In genomic region chr19:11987405-11988231, GRCh38 we compare ENCODE assay signal across 1 cellular context.
TF ChIP-seq lines count a peak whose summit lies in the region.

No MANE protein-coding gene starts in this region.

TF ChIP-seq in HEK293, 187 proteins besides CTCF, POLR2A, EP300 and RAD21 (continued from another document):
- TF ChIP-seq ZBTB7A (tag by site-specific recombination; IDR thresholded peaks at IDR 0.05; ENCODE audit: low read depth) (0 out of 2 replicates have a peak, but pooled peaks have one; percentile 70), KLF17 (tag by site-specific recombination; IDR thresholded peaks at IDR 0.05) (peak; percentile 45; the same call in 1 of the 2 replicates), ZNF133 (tag by site-specific recombination; IDR thresholded peaks at IDR 0.05) (no peak), ZNF747 (tag by site-specific recombination; IDR thresholded peaks at IDR 0.05) (no peak), PRDM10 (tag by site-specific recombination; IDR thresholded peaks at IDR 0.05) (no peak), ZNF548 (tag by site-specific recombination; IDR thresholded peaks at IDR 0.05) (peak; percentile 80), ZSCAN30 (tag by site-specific recombination; IDR thresholded peaks at IDR 0.05) (no peak), ZEB2 (tag by site-specific recombination; IDR thresholded peaks at IDR 0.05) (no peak), ZNF23 (tag by site-specific recombination; IDR thresholded peaks at IDR 0.05; ENCODE audit: borderline replicate concordance) (no peak), ZNF76 (tag by site-specific recombination; IDR thresholded peaks at IDR 0.05; ENCODE audit: borderline replicate concordance, low read depth) (peak; percentile 22; the same call in 1 of the 2 replicates), ZNF529 (tag by site-specific recombination; IDR thresholded peaks at IDR 0.05; ENCODE audit: insufficient replicate concordance) (no peak), SETDB1 (IDR thresholded peaks at IDR 0.05; ENCODE audit: insufficient read length, low read length) (no peak), AEBP2 (tag by site-specific recombination; IDR thresholded peaks at IDR 0.05; ENCODE audit: borderline replicate concordance) (no peak), ZNF280C (tag by site-specific recombination; IDR thresholded peaks at IDR 0.05) (no peak), ZNF24 (tag by site-specific recombination; IDR thresholded peaks at IDR 0.05) (peak; percentile 31; the same call in 1 of the 2 replicates), GFI1B (tag by site-specific recombination; IDR thresholded peaks at IDR 0.05) (no peak), ZNF623 (tag by site-specific recombination; IDR thresholded peaks at IDR 0.05) (no peak), ZNF596 (tag by site-specific recombination; IDR thresholded peaks at IDR 0.05) (no peak), ZNF776 (tag by site-specific recombination; IDR thresholded peaks at IDR 0.05; ENCODE audit: borderline replicate concordance) (no peak), ZNF354C (tag by site-specific recombination; IDR thresholded peaks at IDR 0.05; ENCODE audit: borderline replicate concordance, low read depth) (no peak), ZNF202 (tag by site-specific recombination; IDR thresholded peaks at IDR 0.05; ENCODE audit: borderline replicate concordance) (no peak), SP3 (tag by site-specific recombination; IDR thresholded peaks at IDR 0.05) (peak; percentile 66)
